Comparison of ENCODE assay signal across 1 cellular context in genomic region chr5:154857534-154858250, GRCh38.
A peak's percentile ranks its signal among the peaks of the same experiment; 100 is the strongest.
TF ChIP-seq lines count a peak whose summit lies in the region.

No MANE protein-coding gene starts in this region.

TF ChIP-seq in HepG2, 621 proteins besides CTCF, POLR2A, EP300 and RAD21 (continued from another document and continues in another):
- TF ChIP-seq ZBTB46 (CRISPR knock-in tag; IDR thresholded peaks at IDR 0.05; ENCODE audit: borderline replicate concordance) (no peak), ZNF281 (CRISPR knock-in tag; IDR thresholded peaks at IDR 0.05; ENCODE audit: borderline replicate concordance) (peak; percentile 63), PBX2 (CRISPR knock-in tag; IDR thresholded peaks at IDR 0.05) (no peak), ZNF260 (CRISPR knock-in tag; IDR thresholded peaks at IDR 0.05; ENCODE audit: borderline replicate concordance, low read depth) (no peak), RFX1 (IDR thresholded peaks at IDR 0.05) (peak; percentile 93), EED (CRISPR knock-in tag; IDR thresholded peaks at IDR 0.05) (no peak), DNMT3B (CRISPR knock-in tag; conservative IDR thresholded peaks at IDR 0.05) (no peak), KLF16 (CRISPR knock-in tag; IDR thresholded peaks at IDR 0.05) (peak in 1 of 2 experiments; percentile 22; a peak in 1 of 4 replicates), ZNF704 (CRISPR knock-in tag; IDR thresholded peaks at IDR 0.05; ENCODE audit: borderline replicate concordance) (0 out of 2 replicates have a peak, but pooled peaks have one; percentile 45), KDM5B (CRISPR knock-in tag; IDR thresholded peaks at IDR 0.05; ENCODE audit: borderline replicate concordance) (peak; percentile 72), ZNF143 (CRISPR knock-in tag; IDR thresholded peaks at IDR 0.05) (no peak; the same call in 1 of the 2 replicates), ATF6 (CRISPR knock-in tag; conservative IDR thresholded peaks at IDR 0.05) (no peak), MAFK (conservative IDR thresholded peaks at IDR 0.05 in 1 of 2, IDR thresholded peaks at IDR 0.05 in 1 of 2; ENCODE audit: low read length in 2 of 2) (no peak), ZSCAN9 (CRISPR knock-in tag; IDR thresholded peaks at IDR 0.05; ENCODE audit: borderline replicate concordance) (no peak), ZNF12 (CRISPR knock-in tag; IDR thresholded peaks at IDR 0.05) (peak; percentile 37; the same call in 1 of the 2 replicates), ZNF460 (CRISPR knock-in tag; IDR thresholded peaks at IDR 0.05; ENCODE audit: borderline replicate concordance) (peak; percentile 48; the same call in 1 of the 2 replicates), FOXP1 (IDR thresholded peaks at IDR 0.05) (no peak), FOXP1 (CRISPR knock-in tag; IDR thresholded peaks at IDR 0.05) (peak; percentile 28; the same call in 1 of the 2 replicates), TP53 (CRISPR knock-in tag; conservative IDR thresholded peaks at IDR 0.05) (no peak), DPF2 (CRISPR knock-in tag; IDR thresholded peaks at IDR 0.05; ENCODE audit: borderline replicate concordance, low read depth) (no peak), SOX6 (IDR thresholded peaks at IDR 0.05) (no peak), SOX6 (CRISPR knock-in tag; IDR thresholded peaks at IDR 0.05) (peak; percentile 53), FOXK1 (CRISPR knock-in tag; IDR thresholded peaks at IDR 0.05; ENCODE audit: borderline replicate concordance, low read depth) (no peak), RBM39 (IDR thresholded peaks at IDR 0.05; ENCODE audit: low read depth, low read length, poor library complexity, severe bottlenecking) (no peak), ZNF616 (CRISPR knock-in tag; IDR thresholded peaks at IDR 0.05; ENCODE audit: low read depth) (no peak), ZBTB7A (CRISPR knock-in tag; IDR thresholded peaks at IDR 0.05) (no peak), AGO2 (optimal IDR thresholded peaks at IDR 0.05; ENCODE audit: low read depth, low read length) (peak; percentile 78), MED1 (CRISPR knock-in tag; IDR thresholded peaks at IDR 0.05) (peak; percentile 65), RFXAP (CRISPR knock-in tag; IDR thresholded peaks at IDR 0.05; ENCODE audit: borderline replicate concordance) (peak; percentile 62; the same call in 1 of the 2 replicates), HMGXB3 (CRISPR knock-in tag; IDR thresholded peaks at IDR 0.05; ENCODE audit: borderline replicate concordance) (no peak), THRA (CRISPR knock-in tag; IDR thresholded peaks at IDR 0.05; ENCODE audit: borderline replicate concordance) (no peak), KIAA2018 (CRISPR knock-in tag; IDR thresholded peaks at IDR 0.05; ENCODE audit: borderline replicate concordance) (no peak), ZBTB7B (CRISPR knock-in tag; IDR thresholded peaks at IDR 0.05) (0 out of 2 replicates have a peak, but pooled peaks have one; percentile 56), MAFF (IDR thresholded peaks at IDR 0.05; ENCODE audit: low read depth, low read length) (no peak), ZNF329 (CRISPR knock-in tag; IDR thresholded peaks at IDR 0.05; ENCODE audit: low read depth) (no peak)
